Comparison of ENCODE assay signal across 22 cellular contexts in genomic region chr14:78401866-78402265, GRCh38.
DNase-seq lines count a peak whose midpoint lies in the region; FAIRE-seq and TF ChIP-seq lines count a peak whose summit lies in the region.
"Had no signal": no experiment of that assay in that cellular context is flagged by ENCODE, and none has a peak within 500 bp of the region (broad histone marks: within the 10 kb centered on the region; RNA-seq: fewer than 3 reads in every experiment).

No MANE protein-coding gene starts in this region.

- H3K36me3 ChIP-seq in A673 (ENCODE audit: insufficient read depth, low read length, poor library complexity, severe bottlenecking) (no peaks in the 10 kb centered on the region), kidney epithelial cell (ENCODE audit: control insufficient read depth, insufficient read depth, low read length) (no peaks in the 10 kb centered on the region), kidney (ENCODE audit: control insufficient read depth in 1 of 2, insufficient read depth in 2 of 2, low read length in 2 of 2) (no peaks in the 10 kb centered on the region)
- H3K36me3 ChIP-seq: BLaER1, SJSA1 had no signal

- DNase-seq in A673 (ENCODE audit: low spot score) (peak; percentile 1), NCI-H69 (lab: John Stamatoyannopoulos, UW) (peak; percentile 68), astrocyte of the spinal cord (ENCODE audit: low read depth, low spot score) (peak; percentile 42), kidney epithelial cell (ENCODE audit: low read depth) (peak; percentile 56), SHP77 treated with DMSO at 0.1 percent for 48 hours (lab: John Stamatoyannopoulos, UW) (no peak), kidney (no peak), NCI-H1930 (lab: John Stamatoyannopoulos, UW) (no peak), NCI-H187 treated with DMSO at 0.1 percent for 48 hours (lab: John Stamatoyannopoulos, UW) (no peak)
- DNase-seq: 8988T; CD8-positive, alpha-beta memory T cell; DND-41; GDM1; KG1; NCI-H1092; NCI-H146; NCI-H526 had no signal

- no peaks in the 10 kb centered on the region for H3K9me3 ChIP-seq in A673 (ENCODE audit: low read depth, low read length, poor library complexity, severe bottlenecking)
- no peaks in the 10 kb centered on the region for H3K9me3 ChIP-seq in kidney (ENCODE audit: control insufficient read depth in 1 of 2, low read length in 2 of 2)
- H3K9me3 ChIP-seq: BLaER1, SJSA1 had no signal

- in situ Hi-C loops in astrocyte of the spinal cord (cut with HindIII; ENCODE audit: low sequenced_read_pairs), result no loop called here

- H3K4me3 ChIP-seq in A673 (ENCODE audit: low read depth, low read length, poor library complexity, severe bottlenecking) (no peak overlapping the region), astrocyte of the spinal cord (ENCODE audit: low read depth, low read length) (no peak overlapping the region), kidney epithelial cell (ENCODE audit: low read depth, low read length) (no peak overlapping the region), kidney (ENCODE audit: low read length in 2 of 2) (no peak overlapping the region)
- H3K4me3 ChIP-seq: BLaER1, SJSA1 had no signal

- CTCF ChIA-PET in A673 (lab: Charles Lee), result no interaction called here

- BruUV-seq in A673 (replicated peaks; lab: Mats Ljungman, UMichigan), result no TSS peak

- FAIRE-seq in kidney (lab: Jason Lieb, UNC), result no peak
- FAIRE-seq: GM12891, GM18507, H1, HepG2 had no signal

- no peak overlapping the region for H3K9ac ChIP-seq in kidney (ENCODE audit: low read length in 2 of 2)
- H3K9ac ChIP-seq: BLaER1 had no signal

- intact Hi-C loops in A673 (cut with micrococcal nuclease; ENCODE audit: unreplicated experiment) (no loop called here), kidney (cut with DNase I) (no loop called here)

- H3K27ac ChIP-seq in A673 (ENCODE audit: low read depth, low read length, poor library complexity, severe bottlenecking) (no peak overlapping the region), kidney (ENCODE audit: low read depth in 2 of 2, low read length in 2 of 2) (no peak overlapping the region)
- H3K27ac ChIP-seq: BLaER1, SJSA1 had no signal

- POLR2A ChIA-PET in A673 (lab: Charles Lee; ENCODE audit: low non-redundant PET), result no interaction called here

- H3K4me1 ChIP-seq in A673 (ENCODE audit: insufficient read depth, low read length, poor library complexity, severe bottlenecking) (no peaks in the 10 kb centered on the region), kidney (ENCODE audit: control insufficient read depth in 1 of 2, insufficient read depth in 1 of 2, low read depth in 1 of 2, low read length in 2 of 2) (no peaks in the 10 kb centered on the region)
- H3K4me1 ChIP-seq: SJSA1 had no signal

- TF ChIP-seq CTCF in A673 (conservative IDR thresholded peaks at IDR 0.05; ENCODE audit: low read depth, low read length) (no peak), astrocyte of the spinal cord (IDR thresholded peaks at IDR 0.05; ENCODE audit: low read depth, low read length) (no peak), kidney epithelial cell (IDR thresholded peaks at IDR 0.05; ENCODE audit: insufficient read depth, low read length, poor library complexity, severe bottlenecking) (no peak), kidney (IDR thresholded peaks at IDR 0.05; ENCODE audit: borderline replicate concordance, extremely low read depth, insufficient read depth) (no peak)

- peaks cover 27% of the 10 kb centered on the region for H3K27me3 ChIP-seq in A673 (replicated peaks; ENCODE audit: insufficient read depth, low read depth, low read length, poor library complexity)
- H3K27me3 ChIP-seq in kidney epithelial cell (ENCODE audit: control insufficient read depth, insufficient read depth, low read length), result no peaks in the 10 kb centered on the region
- H3K27me3 ChIP-seq: SJSA1 had no signal

Comparison
In these comparisons a context has a peak if more than half of its experiments do, and no peak if none do; other contexts are left out.
1. DNase-seq: peak in A673 (single experiment), NCI-H69 (single experiment), astrocyte of the spinal cord (single experiment) and kidney epithelial cell (single experiment); none in SHP77 treated with DMSO at 0.1 percent for 48 hours (single experiment), kidney (single experiment), NCI-H1930 (0 of 2) and NCI-H187 treated with DMSO at 0.1 percent for 48 hours (single experiment).